ENCODE assay signal across 19 cellular contexts in genomic region chr3:36365829-36366228, GRCh38. TPM values are rescaled to one million over a fixed set of nuclear protein-coding genes. Genes with fewer than 3 reads are reported as not detected.
"Had no signal": no experiment of that assay in that cellular context is flagged by ENCODE, and none has a peak within 500 bp of the region (broad histone marks: within the 10 kb centered on the region; RNA-seq: fewer than 3 reads in every experiment).

No MANE protein-coding gene starts in this region.

- H2AFZ ChIP-seq: hepatocyte had no signal

- H3K4me1 ChIP-seq: gastroesophageal sphincter, heart left ventricle had no signal

- H3K4me2 ChIP-seq: hepatocyte had no signal

- H3K27ac ChIP-seq: coronary artery, dorsolateral prefrontal cortex, esophagus muscularis mucosa, foreskin keratinocyte, gastroesophageal sphincter, heart left ventricle, hepatocyte, left lung had no signal

- H3K9me3 ChIP-seq: esophagus muscularis mucosa, gastroesophageal sphincter, heart left ventricle, left lung, mucosa of descending colon had no signal

- H3K4me3 ChIP-seq: coronary artery, dorsolateral prefrontal cortex, esophagus muscularis mucosa, gastroesophageal sphincter, heart left ventricle, hepatocyte, left lung, lung, mucosa of descending colon had no signal

- ATAC-seq: foreskin keratinocyte; gastroesophageal sphincter; heart left ventricle; left cardiac atrium; left lung; left ventricle myocardium superior; mucosa of descending colon; naive thymus-derived CD8-positive, alpha-beta T cell had no signal

- H3K27me3 ChIP-seq: esophagus muscularis mucosa, foreskin keratinocyte, gastroesophageal sphincter, heart left ventricle, hepatocyte, left lung had no signal

- DNase-seq: dermis blood vessel endothelial cell; dorsolateral prefrontal cortex; effector CD4-positive, alpha-beta T cell; effector memory CD4-positive, alpha-beta T cell; foreskin keratinocyte; heart left ventricle; hypothalamus; left cardiac atrium; left lung; left ventricle myocardium superior; mammary epithelial cell; mucosa of descending colon; naive B cell; naive thymus-derived CD8-positive, alpha-beta T cell had no signal

- H3K36me3 ChIP-seq: esophagus muscularis mucosa, gastroesophageal sphincter, heart left ventricle, left lung had no signal

- H3K79me2 ChIP-seq: hepatocyte had no signal

RNA-seq across cellular contexts. Expression of gene STAC, which starts 14.5 kb away (rescaled TPM):
- total RNA-seq: naive thymus-derived CD8-positive, alpha-beta T cell had no signal
- polyA plus RNA-seq: naive thymus-derived CD8-positive, alpha-beta T cell had no signal
